Comparison of ENCODE assay signal across 22 cellular contexts in the genomic region with DNA sequence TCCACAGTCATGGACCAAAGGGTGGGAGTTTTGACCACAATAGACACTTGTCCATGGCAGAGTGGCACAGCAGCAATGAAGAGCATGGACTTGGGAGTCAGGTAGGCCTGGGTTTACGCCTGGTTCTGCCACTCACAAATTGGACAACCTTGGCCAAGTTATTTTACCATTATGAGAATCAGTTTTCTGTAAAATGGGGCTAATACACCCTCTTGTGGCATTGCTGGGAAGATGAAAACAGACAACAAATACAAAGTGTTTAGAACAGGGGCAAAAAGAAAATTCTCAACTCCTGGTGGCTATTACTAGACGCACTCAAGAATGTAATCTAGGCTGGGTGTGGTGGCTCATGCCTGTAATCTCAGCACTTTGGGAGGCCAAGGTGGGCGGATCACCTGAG. TPM values are rescaled to one million over a fixed set of nuclear protein-coding genes. Genes with fewer than 3 reads are reported as not detected.
A peak's percentile ranks its signal among the peaks of the same experiment; 100 is the strongest.
DNase-seq lines count a peak whose midpoint lies in the region; ATAC-seq and TF ChIP-seq lines count a peak whose summit lies in the region.
"Had no signal": no experiment of that assay in that cellular context is flagged by ENCODE, and none has a peak within 500 bp of the region (broad histone marks: within the 10 kb centered on the region; RNA-seq: fewer than 3 reads in every experiment).

No MANE protein-coding gene starts in this region.

- no peak for TF ChIP-seq POLR2A in prostate gland (IDR thresholded peaks at IDR 0.05)

- CTCF ChIA-PET in SK-N-SH (lab: Yijun Ruan, JAX): no interaction called here

- no peak for DNase-seq in SK-N-SH
- DNase-seq in GM12864 (ENCODE audit: low read depth): no peak
- no peak for DNase-seq in foreskin keratinocyte
- no peak for DNase-seq in prostate gland (ENCODE audit: low spot score)
- no peak for DNase-seq in cerebellar cortex (ENCODE audit: low spot score)
- DNase-seq in AG08395 (ENCODE audit: low spot score): no peak
- DNase-seq: 8988T; activated CD4-positive, alpha-beta T cell treated with anti-CD3 and anti-CD28 coated beads for 1 hour; activated naive CD4-positive, alpha-beta T cell treated with anti-CD3 and anti-CD28 coated beads for 36 hours; brain microvascular endothelial cell; DMS153; gastrocnemius medialis; NCI-H2081 treated with DMSO at 0.1 percent for 48 hours; NCI-H524; SIG-M5; stimulated activated CD4-positive, alpha-beta T cell treated with anti-CD3 and anti-CD28 coated beads, Interleukin-12 subunit alpha, Interleukin-12 subunit beta, amount 100 ng/mL, for 4 hours; testis had no signal

- intact Hi-C loops in prostate gland (cut with DNase I): no loop called here

- H3K79me2 ChIP-seq in SK-N-SH (ENCODE audit: insufficient read depth) (peaks cover 21% of the 10 kb centered on the region), OCI-LY3 (ENCODE audit: low read length) (peaks cover 17% of the 10 kb centered on the region)

- no peaks in the 10 kb centered on the region for H3K27me3 ChIP-seq in SK-N-SH (ENCODE audit: insufficient read depth)
- no peaks in the 10 kb centered on the region for H3K27me3 ChIP-seq in OCI-LY3 (ENCODE audit: low read depth, low read length)
- H3K27me3 ChIP-seq in foreskin keratinocyte: no peaks in the 10 kb centered on the region
- no peaks in the 10 kb centered on the region for H3K27me3 ChIP-seq in prostate gland (replicated peaks; ENCODE audit: insufficient read depth)
- H3K27me3 ChIP-seq: BLaER1 treated with 17β-estradiol and CSF1 and Interleukin-3, amounts not matched to agents 10 nM and 100 nM; brain microvascular endothelial cell; gastrocnemius medialis; testis had no signal

- H3F3A ChIP-seq in SK-N-SH (replicated peaks; ENCODE audit: insufficient read depth): no peaks in the 10 kb centered on the region

- H3K27ac ChIP-seq in SK-N-SH (ENCODE audit: low read depth in 2 of 2, low read length in 1 of 2) (no peak overlapping the region), OCI-LY3 (ENCODE audit: low read length) (no peak overlapping the region), foreskin keratinocyte (no peak overlapping the region), prostate gland (no peak overlapping the region)
- H3K27ac ChIP-seq: BLaER1 treated with 17β-estradiol and CSF1 and Interleukin-3, amounts not matched to agents 10 nM and 100 nM; brain microvascular endothelial cell; epithelial cell of prostate; gastrocnemius medialis; testis had no signal

- TF ChIP-seq EP300 in SK-N-SH (IDR thresholded peaks at IDR 0.05; ENCODE audit: borderline replicate concordance in 1 of 2, low read depth in 1 of 2, low read length in 1 of 2): no peak

- H3K9ac ChIP-seq in SK-N-SH (no peak overlapping the region), OCI-LY3 (ENCODE audit: low read length) (no peak overlapping the region)
- H3K9ac ChIP-seq: BLaER1 treated with 17β-estradiol and CSF1 and Interleukin-3, amounts not matched to agents 10 nM and 100 nM had no signal

- H4K20me1 ChIP-seq in SK-N-SH (ENCODE audit: insufficient read depth) (no peaks in the 10 kb centered on the region), OCI-LY3 (ENCODE audit: insufficient read depth, low read length) (no peaks in the 10 kb centered on the region)

- peaks cover 5 to 11% of the 10 kb centered on the region in 2 experiments; a peak in 2 of 4 replicates for H3K4me1 ChIP-seq in SK-N-SH (ENCODE audit: control insufficient read depth in 1 of 2, insufficient read depth in 2 of 2, low read depth in 1 of 2, low read length in 1 of 2)
- peaks cover 8% of the 10 kb centered on the region for H3K4me1 ChIP-seq in OCI-LY3 (ENCODE audit: low read length)
- H3K4me1 ChIP-seq in foreskin keratinocyte: no peaks in the 10 kb centered on the region
- H3K4me1 ChIP-seq in prostate gland (replicated peaks): peaks cover 5% of the 10 kb centered on the region
- H3K4me1 ChIP-seq: testis had no signal

- POLR2A ChIA-PET in SK-N-SH (lab: Yijun Ruan, JAX): no interaction called here

- H3K36me3 ChIP-seq in SK-N-SH (replicated peaks in 1 of 2; ENCODE audit: control insufficient read depth in 1 of 2, insufficient read depth in 2 of 2, low read length in 1 of 2) (peaks cover 16 to 18% of the 10 kb centered on the region in 2 experiments), OCI-LY3 (replicated peaks; ENCODE audit: low read depth, low read length) (peaks cover 18% of the 10 kb centered on the region), prostate gland (no peaks in the 10 kb centered on the region)

- H3K9me3 ChIP-seq in SK-N-SH: no peaks in the 10 kb centered on the region
- no peaks in the 10 kb centered on the region for H3K9me3 ChIP-seq in OCI-LY3 (ENCODE audit: insufficient read depth, low read length)
- no peaks in the 10 kb centered on the region for H3K9me3 ChIP-seq in prostate gland
- H3K9me3 ChIP-seq: BLaER1 treated with 17β-estradiol and CSF1 and Interleukin-3, amounts not matched to agents 10 nM and 100 nM; gastrocnemius medialis; testis had no signal

- ATAC-seq in SK-N-SH treated with all-trans-retinoic acid at 6 μM for 48 hours (no peak), foreskin keratinocyte (no peak)
- ATAC-seq: gastrocnemius medialis had no signal

- no peak overlapping the region for H2AFZ ChIP-seq in SK-N-SH (ENCODE audit: low read depth)
- no peak overlapping the region for H2AFZ ChIP-seq in OCI-LY3 (ENCODE audit: low read depth, low read length)

- WGBS in SK-N-SH (ENCODE audit: low lambda C conversion rate): 88% methylated on average over 3 of the region's 3 CpGs
- 82% methylated on average over 3 of the region's 3 CpGs for WGBS in prostate gland

- H3K4me3 ChIP-seq in SK-N-SH (ENCODE audit: low read depth in 2 of 2, low read length in 1 of 2): no peak overlapping the region
- H3K4me3 ChIP-seq in GM12864 (ENCODE audit: low read depth, low read length): no peak overlapping the region
- no peak overlapping the region for H3K4me3 ChIP-seq in OCI-LY3 (ENCODE audit: low read length)
- no peak overlapping the region for H3K4me3 ChIP-seq in prostate gland
- H3K4me3 ChIP-seq: BLaER1 treated with 17β-estradiol and CSF1 and Interleukin-3, amounts not matched to agents 10 nM and 100 nM; gastrocnemius medialis; testis had no signal

- TF ChIP-seq RAD21 in SK-N-SH (IDR thresholded peaks at IDR 0.05; ENCODE audit: low read length): peak; percentile 7; the same call in 1 of the 2 replicates

- TF ChIP-seq CTCF in SK-N-SH (IDR thresholded peaks at IDR 0.05) (peak; percentile 11; the same call in 1 of the 2 replicates), GM12864 (IDR thresholded peaks at IDR 0.05; ENCODE audit: low read depth, low read length, missing control alignments) (peak; percentile 16), OCI-LY3 (IDR thresholded peaks at IDR 0.05; ENCODE audit: low read depth, low read length) (peak; percentile 26), foreskin keratinocyte (conservative IDR thresholded peaks at IDR 0.05) (peak; percentile 33), prostate gland (IDR thresholded peaks at IDR 0.05) (no peak)

- H3K4me2 ChIP-seq in SK-N-SH: no peak overlapping the region
- H3K4me2 ChIP-seq in OCI-LY3 (ENCODE audit: low read length): no peak overlapping the region
- H3K4me2 ChIP-seq: BLaER1 treated with 17β-estradiol and CSF1 and Interleukin-3, amounts not matched to agents 10 nM and 100 nM had no signal

- H3K9me2 ChIP-seq in SK-N-SH: no peaks in the 10 kb centered on the region

TF ChIP-seq in SK-N-SH, 30 proteins besides CTCF, POLR2A, EP300 and RAD21 (continues in another document):
- TF ChIP-seq SIN3A (IDR thresholded peaks at IDR 0.05; ENCODE audit: borderline replicate concordance, low read depth, low read length): no peak
- TF ChIP-seq, protein P1, sequence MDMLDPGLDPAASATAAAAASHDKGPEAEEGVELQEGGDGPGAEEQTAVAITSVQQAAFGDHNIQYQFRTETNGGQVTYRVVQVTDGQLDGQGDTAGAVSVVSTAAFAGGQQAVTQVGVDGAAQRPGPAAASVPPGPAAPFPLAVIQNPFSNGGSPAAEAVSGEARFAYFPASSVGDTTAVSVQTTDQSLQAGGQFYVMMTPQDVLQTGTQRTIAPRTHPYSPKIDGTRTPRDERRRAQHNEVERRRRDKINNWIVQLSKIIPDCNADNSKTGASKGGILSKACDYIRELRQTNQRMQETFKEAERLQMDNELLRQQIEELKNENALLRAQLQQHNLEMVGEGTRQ (IDR thresholded peaks at IDR 0.05; ENCODE audit: borderline replicate concordance, low read depth, low read length): no peak
- TF ChIP-seq RXRA (IDR thresholded peaks at IDR 0.05; ENCODE audit: borderline replicate concordance, low read depth): no peak
- TF ChIP-seq FOXM1 (IDR thresholded peaks at IDR 0.05; ENCODE audit: low read depth): no peak
- no peak for TF ChIP-seq FOSL2 (IDR thresholded peaks at IDR 0.05; ENCODE audit: borderline replicate concordance, low read depth)

TF ChIP-seq in SK-N-SH treated with all-trans-retinoic acid at 6 μM for 48 hours, 23 proteins besides CTCF, POLR2A, EP300 and RAD21 (continues in another document):
- TF ChIP-seq ESRRG (CRISPR knock-in tag; IDR thresholded peaks at IDR 0.05) (no peak), CSDC2 (CRISPR knock-in tag; IDR thresholded peaks at IDR 0.05) (no peak), BACH2 (CRISPR knock-in tag; IDR thresholded peaks at IDR 0.05; ENCODE audit: borderline replicate concordance) (no peak), SNAI2 (CRISPR knock-in tag; IDR thresholded peaks at IDR 0.05) (no peak), ZNF565 (CRISPR knock-in tag; conservative IDR thresholded peaks at IDR 0.05; ENCODE audit: low read depth) (no peak)

RNA-seq across cellular contexts. Expression of a gene that starts 2.6 kb away (rescaled TPM):
- polyA plus RNA-seq in SK-N-SH (2012; rRNA removed): 12.8 and 13.9 TPM in 2 replicates
- 10.4 and 12.0 TPM in 2 replicates for polyA plus RNA-seq in SK-N-SH (2012; cell fraction: cytosol; rRNA removed)
- 13.2 and 18.2 TPM in 2 replicates for polyA plus RNA-seq in SK-N-SH (2012; cell fraction: nucleus; rRNA removed)
- 21.3 TPM in 2 replicates for total RNA-seq in foreskin keratinocyte
- polyA plus RNA-seq in foreskin keratinocyte: 16.4 and 20.2 TPM in 2 replicates
- 10 to 100 TPM; 13.8 to 15.2 TPM for total RNA-seq in prostate gland

RNA-seq across cellular contexts. Expression of a gene that starts 25.3 kb away (rescaled TPM):
- polyA plus RNA-seq in SK-N-SH (2012; rRNA removed): 0.37 and 0.41 TPM in 2 replicates
- polyA plus RNA-seq in SK-N-SH (2012; cell fraction: cytosol; rRNA removed): 0.27 and 0.39 TPM in 2 replicates
- 0.15 and 0.19 TPM in 2 replicates for polyA plus RNA-seq in SK-N-SH (2012; cell fraction: nucleus; rRNA removed)
- total RNA-seq in foreskin keratinocyte: 3.7 and 5.5 TPM in 2 replicates
- 4.7 and 7.1 TPM in 2 replicates for polyA plus RNA-seq in foreskin keratinocyte
- under 1 TPM; 0.14 to 0.91 TPM for total RNA-seq in prostate gland

RNA-seq across cellular contexts. Expression of a gene that starts 35.4 kb away (rescaled TPM):
- polyA plus RNA-seq in SK-N-SH (2012; rRNA removed) (not detected in 2 replicates), foreskin keratinocyte (not detected in 2 replicates)
- polyA plus RNA-seq in SK-N-SH (2012; cell fraction: cytosol; rRNA removed): not detected in 2 replicates
- not detected in 2 replicates for polyA plus RNA-seq in SK-N-SH (2012; cell fraction: nucleus; rRNA removed)
- total RNA-seq in foreskin keratinocyte (not detected in 2 replicates), prostate gland (1 to 10 TPM; 1.1 to 1.3 TPM)
- total RNA-seq: activated naive CD4-positive, alpha-beta T cell treated with anti-CD3 and anti-CD28 coated beads for 36 hours; mesenteric fat pad had no signal

Comparison
In these comparisons a context has a peak if more than half of its experiments do, and no peak if none do; other contexts are left out.
1. CTCF ChIP-seq: peak in SK-N-SH (single experiment), GM12864 (single experiment), OCI-LY3 (single experiment) and foreskin keratinocyte (single experiment); none in prostate gland (0 of 4).